In genomic region chr3:30353711-30354467, GRCh38 we compare ENCODE assay signal across 8 cellular contexts.
A peak's percentile ranks its signal among the peaks of the same experiment; 100 is the strongest.
DNase-seq lines count a peak whose midpoint lies in the region; ATAC-seq and TF ChIP-seq lines count a peak whose summit lies in the region.

No MANE protein-coding gene starts in this region.

- H3K27me3 Mint-ChIP-seq in CD4-positive, alpha-beta memory T cell, result peaks cover under 1 to 5% of the 10 kb centered on the region in 2 donors
- H3K27me3 Mint-ChIP-seq in activated naive CD8-positive, alpha-beta T cell treated with anti-CD3 and anti-CD28 coated beads for 36 hours, result no peaks in the 10 kb centered on the region

- no peaks in the 10 kb centered on the region for H3K9me3 ChIP-seq in CD4-positive, alpha-beta memory T cell (ENCODE audit: control insufficient read depth in 1 of 2, low read length in 2 of 2)
- no peaks in the 10 kb centered on the region for H3K9me3 ChIP-seq in Loucy (ENCODE audit: insufficient read depth, low read depth, low read length)

- peak overlapping the region; percentile 29 to 79 (median 69) for H3K27ac Mint-ChIP-seq in CD4-positive, alpha-beta memory T cell
- H3K27ac Mint-ChIP-seq in activated naive CD8-positive, alpha-beta T cell treated with anti-CD3 and anti-CD28 coated beads for 36 hours, result peak overlapping the region; percentile 54

- H3K36me3 Mint-ChIP-seq in CD4-positive, alpha-beta memory T cell, result no peaks in the 10 kb centered on the region
- H3K36me3 Mint-ChIP-seq in activated naive CD8-positive, alpha-beta T cell treated with anti-CD3 and anti-CD28 coated beads for 36 hours, result peaks cover 3% of the 10 kb centered on the region

- H4K20me1 ChIP-seq in Loucy (ENCODE audit: insufficient read depth, low read length, poor library complexity, severe bottlenecking), result no peaks in the 10 kb centered on the region

- H3K9me3 Mint-ChIP-seq in CD4-positive, alpha-beta memory T cell, result no peaks in the 10 kb centered on the region
- no peaks in the 10 kb centered on the region for H3K9me3 Mint-ChIP-seq in activated naive CD8-positive, alpha-beta T cell treated with anti-CD3 and anti-CD28 coated beads for 36 hours

- no peaks in the 10 kb centered on the region for H3K79me2 ChIP-seq in Loucy (ENCODE audit: insufficient read depth, low read length)

- peaks cover 67% of the 10 kb centered on the region for H3K4me1 ChIP-seq in CD4-positive, alpha-beta memory T cell (ENCODE audit: insufficient read depth, low read length)
- H3K4me1 ChIP-seq in Loucy (ENCODE audit: insufficient read depth, low read length, poor library complexity, severe bottlenecking), result peaks cover 48% of the 10 kb centered on the region

- intact Hi-C loops in CD4-positive, alpha-beta memory T cell (cut with micrococcal nuclease), result loop anchor here (1.0 to 2.0 kb wide), 2 partner anchors 251 to 277 kb away; no protein-coding TSS in a partner anchor

- CTCF ChIA-PET in CD4-positive, alpha-beta memory T cell (lab: Charles Lee; ENCODE audit: partially characterized antibody), result interaction anchor here (1.4 to 2.1 kb wide), 4 partner anchors 34 to 321 kb away, joined by 3 to 5 read pairs (median 4); partner anchors contain the start of gene TGFBR2

- H3K4me2 ChIP-seq in Loucy (ENCODE audit: low read depth, low read length, poor library complexity, severe bottlenecking), result peak overlapping the region; percentile 65

- peak overlapping the region in 1 of 2 donors; percentile 33 for H3K4me3 ChIP-seq in CD4-positive, alpha-beta memory T cell (ENCODE audit: low read length in 2 of 2)
- H3K4me3 ChIP-seq in Loucy (ENCODE audit: low read length, poor library complexity, severe bottlenecking), result peak overlapping the region; percentile 42

- no peaks in the 10 kb centered on the region for H3K36me3 ChIP-seq in CD4-positive, alpha-beta memory T cell (ENCODE audit: insufficient read depth, low read length)
- H3K36me3 ChIP-seq in Loucy (ENCODE audit: insufficient read depth, low read length), result no peaks in the 10 kb centered on the region

- DNase-seq in CD4-positive, alpha-beta memory T cell, result peak; percentile 82 to 91 (median 86)
- DNase-seq in activated naive CD8-positive, alpha-beta T cell treated with anti-CD3 and anti-CD28 coated beads for 36 hours, result peak; percentile 53
- peak in 2 of 3 donors; percentile 15 to 24 for DNase-seq in stimulated activated CD4-positive, alpha-beta T cell treated with anti-CD3 and anti-CD28 coated beads, TNF-alpha, amount 100 ng/mL, for 1 hour (ENCODE audit: low read depth in 3 of 3, low spot score in 1 of 3)
- no peak for DNase-seq in NCI-H2029 treated with DMSO at 0.1 percent for 48 hours (lab: John Stamatoyannopoulos, UW)
- DNase-seq in GF-D8 (lab: John Stamatoyannopoulos, UW), result no peak
- no peak for DNase-seq in NCI-H1436 (lab: John Stamatoyannopoulos, UW)

- no peak overlapping the region for H2AFZ ChIP-seq in Loucy (ENCODE audit: low read length)

- H3K27me3 ChIP-seq in CD4-positive, alpha-beta memory T cell (ENCODE audit: insufficient read depth, low read length), result no peaks in the 10 kb centered on the region
- H3K27me3 ChIP-seq in Loucy (ENCODE audit: insufficient read depth, low read length, poor library complexity, severe bottlenecking), result no peaks in the 10 kb centered on the region

- no peak overlapping the region for H3K27ac ChIP-seq in CD4-positive, alpha-beta memory T cell (ENCODE audit: low read depth, low read length)

- ATAC-seq in GM21576 (IDR thresholded peaks at IDR 0.05; ENCODE audit: unreplicated experiment), result peak; percentile 98

- no peak for TF ChIP-seq CTCF in Loucy (conservative IDR thresholded peaks at IDR 0.05; ENCODE audit: low read length)

- H3K9ac ChIP-seq in Loucy (ENCODE audit: low read depth, low read length, poor library complexity, severe bottlenecking), result no peak overlapping the region

- H3K9me2 ChIP-seq in Loucy (replicated peaks; ENCODE audit: low read depth, low read length), result no peaks in the 10 kb centered on the region

- H3K4me3 Mint-ChIP-seq in CD4-positive, alpha-beta memory T cell, result peak overlapping the region; percentile 13 to 81 (median 64)
- peak overlapping the region; percentile 39 for H3K4me3 Mint-ChIP-seq in activated naive CD8-positive, alpha-beta T cell treated with anti-CD3 and anti-CD28 coated beads for 36 hours

- POLR2A ChIA-PET in CD4-positive, alpha-beta memory T cell (lab: Charles Lee; ENCODE audit: partially characterized antibody), result interaction anchor here (0.8 to 2.5 kb wide), 12 partner anchors 13 to 1179 kb away, joined by 3 to 14 read pairs (median 3); partner anchors contain the start of genes STT3B and TGFBR2

- no peaks in the 10 kb centered on the region for H3F3A ChIP-seq in Loucy (ENCODE audit: low read depth)

- H3K4me1 Mint-ChIP-seq in CD4-positive, alpha-beta memory T cell, result peaks cover 50 to 79% (median 63%) of the 10 kb centered on the region in 4 donors
- peaks cover 68% of the 10 kb centered on the region for H3K4me1 Mint-ChIP-seq in activated naive CD8-positive, alpha-beta T cell treated with anti-CD3 and anti-CD28 coated beads for 36 hours

Comparison
In these comparisons a context has a peak if more than half of its experiments do, and no peak if none do; other contexts are left out.
1. DNase-seq: peak in CD4-positive, alpha-beta memory T cell (5 of 5), activated naive CD8-positive, alpha-beta T cell treated with anti-CD3 and anti-CD28 coated beads for 36 hours (single experiment) and stimulated activated CD4-positive, alpha-beta T cell treated with anti-CD3 and anti-CD28 coated beads, TNF-alpha, amount 100 ng/mL, for 1 hour (2 of 3); none in NCI-H2029 treated with DMSO at 0.1 percent for 48 hours (single experiment), GF-D8 (single experiment) and NCI-H1436 (single experiment).